ENCODE assay signal across 16 cellular contexts in genomic region chr15:68691667-68692066, GRCh38.
DNase-seq lines count a peak whose midpoint lies in the region; ATAC-seq, FAIRE-seq and TF ChIP-seq lines count a peak whose summit lies in the region.
"Had no signal": no experiment of that assay in that cellular context is flagged by ENCODE, and none has a peak within 500 bp of the region (broad histone marks: within the 10 kb centered on the region; RNA-seq: fewer than 3 reads in every experiment).

No MANE protein-coding gene starts in this region.

- no peaks in the 10 kb centered on the region for H3K36me3 ChIP-seq in parathyroid adenoma (ENCODE audit: control insufficient read depth, insufficient read depth, low read length)
- H3K36me3 ChIP-seq: gastroesophageal sphincter, uterus had no signal

- no peaks in the 10 kb centered on the region for H3K9me3 Mint-ChIP-seq in activated CD8-positive, alpha-beta T cell treated with anti-CD3 and anti-CD28 coated beads, Interleukin-2, amount 10 ng/mL, durations not matched to agents 7 days and 5 days (ENCODE audit: insufficient read depth)
- H3K9me3 Mint-ChIP-seq: activated T-cell treated with anti-CD3 and anti-CD28 coated beads, Interleukin-2, amount 50 U/mL, for 4 hours had no signal

- no peak overlapping the region for H3K27ac ChIP-seq in parathyroid adenoma
- H3K27ac ChIP-seq: gastroesophageal sphincter, uterus had no signal

- H3K27me3 Mint-ChIP-seq in activated CD8-positive, alpha-beta T cell treated with anti-CD3 and anti-CD28 coated beads, Interleukin-2, amount 10 ng/mL, durations not matched to agents 7 days and 5 days (ENCODE audit: low read depth): peaks cover 16% of the 10 kb centered on the region

- TF ChIP-seq CTCF in parathyroid adenoma (IDR thresholded peaks at IDR 0.05): no peak

- ATAC-seq in GM21528 (IDR thresholded peaks at IDR 0.05; ENCODE audit: low FRiP score, unreplicated experiment): no peak
- no peak for ATAC-seq in activated CD8-positive, alpha-beta T cell treated with anti-CD3 and anti-CD28 coated beads, Interleukin-2, amount 10 ng/mL, durations not matched to agents 7 days and 5 days
- ATAC-seq: activated CD4-positive, CD25-positive, alpha-beta regulatory T cell treated with anti-CD3 and anti-CD28 coated beads, Interleukin-2, amount 50 U/mL, for 24 hours; activated T-cell treated with anti-CD3 and anti-CD28 coated beads, Interleukin-2, amount 50 U/mL, for 4 hours; gastroesophageal sphincter; left cardiac atrium had no signal

- FAIRE-seq in GM12892 (lab: Jason Lieb, UNC): no peak
- FAIRE-seq: GM18507 had no signal

- H3K4me1 ChIP-seq in parathyroid adenoma: peaks cover 6% of the 10 kb centered on the region
- H3K4me1 ChIP-seq: gastroesophageal sphincter, uterus had no signal

- DNase-seq in NCI-H526 (lab: John Stamatoyannopoulos, UW) (peak; percentile 15 to 33), NCI-H526 treated with DMSO at 0.1 percent for 48 hours (lab: John Stamatoyannopoulos, UW) (no peak), NCI-H1105 treated with DMSO at 0.1 percent for 48 hours (lab: John Stamatoyannopoulos, UW) (peak; percentile 79), RPMI7951 (ENCODE audit: low read depth) (peak; percentile 15), GM12892 (ENCODE audit: insufficient read length) (no peak)
- no peak for DNase-seq in activated CD8-positive, alpha-beta T cell treated with anti-CD3 and anti-CD28 coated beads, Interleukin-2, amount 10 ng/mL, durations not matched to agents 7 days and 5 days
- DNase-seq: activated T-cell treated with anti-CD3 and anti-CD28 coated beads, Interleukin-2, amount 50 U/mL, for 4 hours; EL; left cardiac atrium; nephron progenitor cell; uterus had no signal

- no peak overlapping the region for H3K4me3 ChIP-seq in parathyroid adenoma (ENCODE audit: low read depth, low read length)
- H3K4me3 ChIP-seq: gastroesophageal sphincter, uterus had no signal

- no peaks in the 10 kb centered on the region for H3K36me3 Mint-ChIP-seq in activated CD8-positive, alpha-beta T cell treated with anti-CD3 and anti-CD28 coated beads, Interleukin-2, amount 10 ng/mL, durations not matched to agents 7 days and 5 days (ENCODE audit: low read depth)

- H3K79me2 ChIP-seq in parathyroid adenoma: no peaks in the 10 kb centered on the region

- POLR2A ChIA-PET in activated CD8-positive, alpha-beta T cell treated with anti-CD3 and anti-CD28 coated beads, Interleukin-2, amount 10 ng/mL, durations not matched to agents 7 days and 5 days (lab: Charles Lee): no interaction called here

- CTCF ChIA-PET in activated CD8-positive, alpha-beta T cell treated with anti-CD3 and anti-CD28 coated beads, Interleukin-2, amount 10 ng/mL, durations not matched to agents 7 days and 5 days (lab: Charles Lee): interaction anchor here (2.4 kb wide), 1 partner anchor 17 kb away, joined by 14 read pairs; no protein-coding TSS in a partner anchor

- no peaks in the 10 kb centered on the region for H3K9me3 ChIP-seq in parathyroid adenoma (ENCODE audit: control insufficient read depth, low read length)
- H3K9me3 ChIP-seq: gastroesophageal sphincter, uterus had no signal

- peak overlapping the region; percentile 2 for H3K4me2 ChIP-seq in parathyroid adenoma (ENCODE audit: low read length)

- no peak overlapping the region for H3K9ac ChIP-seq in parathyroid adenoma

- TF ChIP-seq POLR2A in GM12892 (IDR thresholded peaks at IDR 0.05; ENCODE audit: low read depth, low read length): no peak

- H2AFZ ChIP-seq in parathyroid adenoma: no peak overlapping the region

- H3K4me1 Mint-ChIP-seq in activated CD8-positive, alpha-beta T cell treated with anti-CD3 and anti-CD28 coated beads, Interleukin-2, amount 10 ng/mL, durations not matched to agents 7 days and 5 days (ENCODE audit: low read depth): peaks cover 10% of the 10 kb centered on the region

- H3K27ac Mint-ChIP-seq in activated CD8-positive, alpha-beta T cell treated with anti-CD3 and anti-CD28 coated beads, Interleukin-2, amount 10 ng/mL, durations not matched to agents 7 days and 5 days: no peak overlapping the region
- H3K27ac Mint-ChIP-seq: nephron progenitor cell had no signal

- H3K27me3 ChIP-seq in parathyroid adenoma (ENCODE audit: control insufficient read depth, insufficient read depth, low read length): no peaks in the 10 kb centered on the region
- H3K27me3 ChIP-seq: gastroesophageal sphincter, uterus had no signal

- H3K4me3 Mint-ChIP-seq in activated CD8-positive, alpha-beta T cell treated with anti-CD3 and anti-CD28 coated beads, Interleukin-2, amount 10 ng/mL, durations not matched to agents 7 days and 5 days: no peak overlapping the region
- H3K4me3 Mint-ChIP-seq: activated T-cell treated with anti-CD3 and anti-CD28 coated beads, Interleukin-2, amount 50 U/mL, for 4 hours; nephron progenitor cell had no signal

Comparison
In these comparisons a context has a peak if more than half of its experiments do, and no peak if none do; other contexts are left out.
1. DNase-seq: peak in NCI-H526 (2 of 2), NCI-H1105 treated with DMSO at 0.1 percent for 48 hours (single experiment) and RPMI7951 (single experiment); none in NCI-H526 treated with DMSO at 0.1 percent for 48 hours (single experiment), GM12892 (single experiment) and activated CD8-positive, alpha-beta T cell treated with anti-CD3 and anti-CD28 coated beads, Interleukin-2, amount 10 ng/mL, durations not matched to agents 7 days and 5 days (single experiment).